ENCODE assay signal across 24 cellular contexts in genomic region chr20:61405007-61405406, GRCh38.
"Had no signal": no experiment of that assay in that cellular context is flagged by ENCODE, and none has a peak within 500 bp of the region (broad histone marks: within the 10 kb centered on the region; RNA-seq: fewer than 3 reads in every experiment).

No MANE protein-coding gene starts in this region.

- H3K9me3 ChIP-seq: colonic mucosa, esophagus squamous epithelium, gastrocnemius medialis, lower lobe of right lung had no signal

- H3K27me3 Mint-ChIP-seq: effector memory CD8-positive, alpha-beta T cell; naive B cell had no signal

- H3K4me1 Mint-ChIP-seq: mesothelial cell of epicardium had no signal

- H3K4me3 Mint-ChIP-seq: dendritic cell treated with granulocyte-macrophage colony-stimulating factor and Interleukin-4, amounts not matched to agents 40 ng/mL and 50 ng/mL, for 4 days; effector memory CD8-positive, alpha-beta T cell; endodermal cell; mesothelial cell of epicardium had no signal

- H3K27ac ChIP-seq: colonic mucosa, epithelial cell of prostate, esophagus squamous epithelium, gastrocnemius medialis, heart right ventricle, left lung, lower lobe of right lung had no signal

- H3K36me3 ChIP-seq: colonic mucosa, esophagus squamous epithelium, gastrocnemius medialis, heart right ventricle, left lung, lower lobe of right lung had no signal

- H3K27ac Mint-ChIP-seq: dendritic cell treated with granulocyte-macrophage colony-stimulating factor and Interleukin-4, amounts not matched to agents 40 ng/mL and 50 ng/mL, for 4 days; effector memory CD8-positive, alpha-beta T cell; endodermal cell; mesothelial cell of epicardium; naive B cell had no signal

- H3K27me3 ChIP-seq: colonic mucosa, gastrocnemius medialis, left lung had no signal

- DNase-seq: colonic mucosa; cortex of kidney; effector CD8-positive, alpha-beta T cell; effector memory CD8-positive, alpha-beta T cell; endodermal cell; erythroblast; esophagus squamous epithelium; foreskin fibroblast; foreskin melanocyte; gastrocnemius medialis; glutamatergic neuron; head of caudate nucleus; heart right ventricle; hippocampal formation; kidney glomerular epithelial cell; left lung; left ventricle myocardium superior; lower lobe of right lung; mesenchymal stem cell; mucosa of descending colon; naive B cell had no signal

- H3K4me3 ChIP-seq: colonic mucosa, esophagus squamous epithelium, gastrocnemius medialis, heart right ventricle, left lung, lower lobe of right lung, mucosa of descending colon had no signal

- H3K4me1 ChIP-seq: colonic mucosa, esophagus squamous epithelium, gastrocnemius medialis, heart right ventricle, left lung, lower lobe of right lung had no signal

- H3K36me3 Mint-ChIP-seq: mesothelial cell of epicardium had no signal
